In genomic region chr7:140631602-140632001, GRCh38 we compare ENCODE assay signal across 21 cellular contexts. TPM values are rescaled to one million over a fixed set of nuclear protein-coding genes. Genes with fewer than 3 reads are reported as not detected.
DNase-seq lines count a peak whose midpoint lies in the region; ATAC-seq, FAIRE-seq and TF ChIP-seq lines count a peak whose summit lies in the region.
"Had no signal": no experiment of that assay in that cellular context is flagged by ENCODE, and none has a peak within 500 bp of the region (broad histone marks: within the 10 kb centered on the region; RNA-seq: fewer than 3 reads in every experiment).

No MANE protein-coding gene starts in this region.

- H3K27ac ChIP-seq in right atrium auricular region (peak overlapping the region; percentile 50 to 62), upper lobe of right lung (peak overlapping the region; percentile 8)
- H3K27ac ChIP-seq: SJSA1 had no signal

- intact Hi-C loops in sciatic nerve (cut with DNase I) (no loop called here), upper lobe of right lung (cut with DNase I) (no loop called here)

- DNase-seq in adipocyte (ENCODE audit: low read depth) (no peak), right atrium auricular region (ENCODE audit: low spot score) (no peak), sciatic nerve (ENCODE audit: low spot score) (no peak), upper lobe of right lung (no peak), D721Med (ENCODE audit: insufficient read length, low spot score) (no peak)
- no peak for DNase-seq in activated CD8-positive, alpha-beta memory T cell treated with anti-CD3 and anti-CD28 coated beads, Interleukin-2, amount 50 U/mL, for 4 hours
- DNase-seq: activated CD4-positive, alpha-beta T cell treated with anti-CD3 and anti-CD28 coated beads, Interleukin-2, amount 10 ng/mL, durations not matched to agents 7 days and 5 days; activated gamma-delta T cell; adrenal gland; CD4-positive, alpha-beta memory T cell; DMS79; kidney; NCI-H1694; NCI-H82; T-helper 2 cell had no signal

- H3K4me1 ChIP-seq in adipocyte (ENCODE audit: control insufficient read depth, insufficient read depth, low read length), result peaks cover 54% of the 10 kb centered on the region
- H3K4me1 ChIP-seq in right atrium auricular region, result peaks cover 0 to 64% of the 10 kb centered on the region in 2 donors
- H3K4me1 ChIP-seq in upper lobe of right lung, result peaks cover 26% of the 10 kb centered on the region

- H3K9me3 ChIP-seq in adipocyte (ENCODE audit: control insufficient read depth, low read length) (no peaks in the 10 kb centered on the region), right atrium auricular region (no peaks in the 10 kb centered on the region), upper lobe of right lung (no peaks in the 10 kb centered on the region)
- H3K9me3 ChIP-seq: adrenal gland, SJSA1 had no signal

- H3K4me3 ChIP-seq in adipocyte (ENCODE audit: low read length) (peak overlapping the region; percentile 6), right atrium auricular region (no peak overlapping the region), upper lobe of right lung (no peak overlapping the region)
- H3K4me3 ChIP-seq: adrenal gland, K562, SJSA1 had no signal

- no peaks in the 10 kb centered on the region for H3K36me3 ChIP-seq in adipocyte (ENCODE audit: control insufficient read depth, insufficient read depth, low read length, severe bottlenecking)
- no peaks in the 10 kb centered on the region for H3K36me3 ChIP-seq in right atrium auricular region
- H3K36me3 ChIP-seq in upper lobe of right lung, result no peaks in the 10 kb centered on the region
- H3K36me3 ChIP-seq: adrenal gland, SJSA1 had no signal

- ATAC-seq in sciatic nerve (peak; percentile 23), upper lobe of right lung (no peak), GM21526 (IDR thresholded peaks at IDR 0.05; ENCODE audit: low FRiP score, unreplicated experiment) (no peak), GM18511 (IDR thresholded peaks at IDR 0.05; ENCODE audit: unreplicated experiment) (no peak)
- ATAC-seq: K562 had no signal

- TF ChIP-seq CTCF in right atrium auricular region (IDR thresholded peaks at IDR 0.05) (no peak), upper lobe of right lung (IDR thresholded peaks at IDR 0.05) (no peak), D721Med (IDR thresholded peaks at IDR 0.05; ENCODE audit: insufficient read depth, missing control alignments) (no peak)

- H3K9ac ChIP-seq in adipocyte (ENCODE audit: low read length), result peak overlapping the region; percentile 54

- H3K27me3 ChIP-seq in adipocyte (replicated peaks; ENCODE audit: control insufficient read depth, insufficient read depth, low read length) (no peaks in the 10 kb centered on the region), right atrium auricular region (no peaks in the 10 kb centered on the region), upper lobe of right lung (no peaks in the 10 kb centered on the region)
- H3K27me3 ChIP-seq: adrenal gland, SJSA1 had no signal

- no peak for FAIRE-seq in D721Med (lab: Jason Lieb, UNC)
- FAIRE-seq: GM12891, H54, K562, kidney had no signal

RNA-seq across cellular contexts. Expression of gene DENND2A, which starts 9.0 kb away (rescaled TPM):
- total RNA-seq in right atrium auricular region (10 to 100 TPM in 1 of 2 donors, 1 to 10 TPM in 1; 9.2 to 10.5 TPM), sciatic nerve (37.6 TPM), upper lobe of right lung (26.2 TPM)
- total RNA-seq: activated CD4-positive, alpha-beta T cell treated with anti-CD3 and anti-CD28 coated beads, Interleukin-2, amount 10 ng/mL, durations not matched to agents 7 days and 5 days; CD4-positive, alpha-beta memory T cell; K562 had no signal

RNA-seq across cellular contexts. Expression of gene ADCK2, which starts 41.1 kb away (rescaled TPM):
- 10 to 100 TPM; 16.6 to 21.8 TPM for total RNA-seq in right atrium auricular region
- total RNA-seq in sciatic nerve, result 13.9 TPM
- total RNA-seq in upper lobe of right lung, result 18.2 TPM
